Comparison of ENCODE assay signal across 12 cellular contexts in the genomic region with DNA sequence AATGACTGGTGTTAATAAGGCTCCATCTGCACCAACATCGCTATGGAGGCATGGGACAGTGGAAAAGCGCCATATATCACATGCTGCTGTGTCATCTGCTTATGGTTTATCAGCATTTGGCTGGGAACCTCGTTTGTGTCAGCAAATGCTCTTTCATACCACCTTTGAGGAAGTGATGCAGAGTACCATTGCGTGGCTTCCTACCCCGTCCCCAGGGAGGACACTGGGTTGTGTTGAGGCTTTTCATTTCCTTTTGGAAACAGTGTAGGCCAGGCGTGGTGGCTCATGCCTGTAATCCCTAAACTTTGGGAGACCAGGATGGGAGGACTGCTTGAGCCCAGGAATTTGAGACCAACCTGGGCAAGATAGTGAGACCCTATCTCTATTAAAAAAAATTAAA. TPM values are rescaled to one million over a fixed set of nuclear protein-coding genes. Genes with fewer than 3 reads are reported as not detected.
DNase-seq lines count a peak whose midpoint lies in the region; ATAC-seq, FAIRE-seq and TF ChIP-seq lines count a peak whose summit lies in the region.
"Had no signal": no experiment of that assay in that cellular context is flagged by ENCODE, and none has a peak within 500 bp of the region (broad histone marks: within the 10 kb centered on the region; RNA-seq: fewer than 3 reads in every experiment).

No MANE protein-coding gene starts in this region.

- no peak for TF ChIP-seq CTCF in stomach (IDR thresholded peaks at IDR 0.05)
- no peak for TF ChIP-seq CTCF in D721Med (IDR thresholded peaks at IDR 0.05; ENCODE audit: insufficient read depth, missing control alignments)

- in situ Hi-C loops in KBM-7 (cut with MboI; ENCODE audit: low pct_unique_long_range_greater_than_20kb, low sequenced_read_pairs), result loop anchor here (10.0 kb wide), 1 partner anchor 225 kb away; the partner anchor contains the start of gene FAM241B

- no peak overlapping the region for H3K4me3 ChIP-seq in stomach

- ATAC-seq in GM19043 (IDR thresholded peaks at IDR 0.05; ENCODE audit: low read depth, unreplicated experiment), result peak; percentile 37
- ATAC-seq in GM19397 (IDR thresholded peaks at IDR 0.05; ENCODE audit: unreplicated experiment), result no peak
- ATAC-seq: T-cell had no signal

- no peaks in the 10 kb centered on the region for H3K27me3 ChIP-seq in stomach

- no peak for FAIRE-seq in D721Med (lab: Jason Lieb, UNC)

- no peak for TF ChIP-seq EP300 in stomach (IDR thresholded peaks at IDR 0.05)

- 55 to 68% (median 62%) methylated on average over 6 of the region's 6 CpGs for WGBS in stomach, 5 donors

- peaks cover 0 to 11% (median 7%) of the 10 kb centered on the region in 4 donors for H3K36me3 ChIP-seq in stomach

- no peak for TF ChIP-seq POLR2A in stomach (IDR thresholded peaks at IDR 0.05)

- H3K9me3 ChIP-seq in stomach, result no peaks in the 10 kb centered on the region

- H3K4me1 ChIP-seq in stomach, result peaks cover 19 to 62% (median 41%) of the 10 kb centered on the region in 4 donors

- H3K27ac ChIP-seq in stomach, result peak overlapping the region in 4 of 5 donors; percentile 85 to 95 (median 94)

- peak; percentile 35 for DNase-seq in KBM-7
- DNase-seq in dermis microvascular lymphatic vessel endothelial cell (ENCODE audit: low read depth in 2 of 2), result peak; percentile 20 to 72
- no peak for DNase-seq in stomach
- DNase-seq in HuH-7 (ENCODE audit: low spot score), result no peak
- DNase-seq in D721Med (ENCODE audit: insufficient read length, low spot score), result no peak
- DNase-seq: activated CD8-positive, alpha-beta memory T cell treated with anti-CD3 and anti-CD28 coated beads, Interleukin-2, amount 50 U/mL, for 4 hours; EL; NCI-H524 treated with DMSO at 0.1 percent for 48 hours had no signal

- intact Hi-C loops in stomach (cut with DNase I; ENCODE audit: low total_unique reads), result loop anchor here (5.0 kb wide), 1 partner anchor 97 kb away; no protein-coding TSS in a partner anchor

RNA-seq across cellular contexts. Expression of gene TACR2, which starts 6.8 kb away (rescaled TPM):
- total RNA-seq in dermis microvascular lymphatic vessel endothelial cell (under 0.01 and 0.63 TPM in 2 replicates), stomach (100 to 1,000 TPM in 1 of 5 donors, 10 to 100 TPM in 3, 1 to 10 TPM in 1; 5.7 to 133 (median 14.3) TPM)
- polyA plus RNA-seq in stomach, result 10 to 100 TPM in 1 of 3 donors, under 1 TPM in 1, not detected in 1; 0.56 to 67.8 TPM
- total RNA-seq: fibroblast of villous mesenchyme, T-cell had no signal

RNA-seq across cellular contexts. Expression of gene TSPAN15, which starts 41.3 kb away (rescaled TPM):
- total RNA-seq in dermis microvascular lymphatic vessel endothelial cell, result 65.1 and 150 TPM in 2 replicates
- 100 to 1,000 TPM in 1 of 5 donors, 10 to 100 TPM in 4; 23.5 to 153 (median 97.4) TPM for total RNA-seq in stomach
- 10 to 100 TPM; 35.4 to 67.8 (median 55.8) TPM for polyA plus RNA-seq in stomach

Comparison
In these comparisons a context has a peak if more than half of its experiments do, and no peak if none do; other contexts are left out.
1. DNase-seq: peak in KBM-7 (single experiment) and dermis microvascular lymphatic vessel endothelial cell (2 of 2); none in stomach (single experiment), HuH-7 (single experiment) and D721Med (single experiment).